ENCODE assay signal across 1 cellular context in the genomic region with DNA sequence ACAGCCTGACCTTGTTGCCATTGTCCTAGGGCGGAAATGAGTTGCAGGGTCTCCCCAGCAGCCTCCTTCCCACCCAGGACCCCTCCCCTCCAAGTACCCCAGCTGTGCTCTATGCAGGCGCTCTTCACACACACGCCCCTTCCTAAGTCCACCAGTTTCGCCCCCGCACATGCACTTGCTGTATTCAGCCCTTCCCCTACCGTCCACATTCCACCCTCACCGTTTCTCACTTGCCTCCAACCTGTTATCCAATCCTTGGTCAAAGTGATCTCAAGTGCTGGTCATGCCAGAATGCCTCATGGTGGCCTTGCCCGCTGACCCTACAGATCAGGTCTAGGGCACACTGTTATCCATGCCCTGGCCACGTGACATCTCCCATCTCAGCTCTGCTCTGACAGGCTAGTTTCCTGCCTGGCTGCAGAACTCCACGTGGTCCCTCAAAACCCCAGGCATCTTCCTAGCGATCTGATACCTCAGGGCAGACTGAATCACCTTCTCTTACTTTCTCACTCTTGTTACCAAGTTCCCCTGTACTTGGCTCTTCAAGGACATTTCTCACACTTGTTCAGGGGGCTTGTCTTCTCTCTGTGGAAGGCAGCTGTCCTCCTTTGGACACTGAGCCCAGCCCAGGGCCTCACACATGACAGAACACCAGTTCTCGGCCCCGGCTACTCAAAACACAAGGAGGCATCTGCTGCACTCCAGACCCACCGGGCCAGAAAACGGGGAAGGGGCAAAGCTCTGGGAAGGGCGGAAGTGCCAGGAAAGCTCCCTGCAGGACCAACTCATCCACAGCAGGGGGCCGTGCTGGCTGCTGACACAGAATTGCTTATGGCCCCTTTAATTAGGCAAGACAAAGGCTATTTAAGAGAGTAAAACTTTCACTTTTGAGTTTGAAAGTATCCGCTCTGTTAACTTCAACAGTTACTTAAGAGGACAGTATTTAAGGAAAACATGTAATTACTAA.
TF ChIP-seq lines count a peak whose summit lies in the region.

No MANE protein-coding gene starts in this region.

TF ChIP-seq in H1, 55 proteins besides CTCF, POLR2A, EP300 and RAD21:
- TF ChIP-seq E2F6 (IDR thresholded peaks at IDR 0.05) (0 out of 2 replicates have a peak, but pooled peaks have one; percentile 32), EZH2 (IDR thresholded peaks at IDR 0.05; ENCODE audit: low read depth, low read length, severe bottlenecking) (no peak), EGR1 (IDR thresholded peaks at IDR 0.05; ENCODE audit: borderline replicate concordance, low read depth, low read length) (peak; percentile 52; the same call in 1 of the 2 replicates)
- TF ChIP-seq, protein P1, sequence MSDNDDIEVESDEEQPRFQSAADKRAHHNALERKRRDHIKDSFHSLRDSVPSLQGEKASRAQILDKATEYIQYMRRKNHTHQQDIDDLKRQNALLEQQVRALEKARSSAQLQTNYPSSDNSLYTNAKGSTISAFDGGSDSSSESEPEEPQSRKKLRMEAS (IDR thresholded peaks at IDR 0.05), result peak; percentile 53; the same call in 1 of the 2 replicates
